ENCODE assay signal across 1 cellular context in the genomic region with DNA sequence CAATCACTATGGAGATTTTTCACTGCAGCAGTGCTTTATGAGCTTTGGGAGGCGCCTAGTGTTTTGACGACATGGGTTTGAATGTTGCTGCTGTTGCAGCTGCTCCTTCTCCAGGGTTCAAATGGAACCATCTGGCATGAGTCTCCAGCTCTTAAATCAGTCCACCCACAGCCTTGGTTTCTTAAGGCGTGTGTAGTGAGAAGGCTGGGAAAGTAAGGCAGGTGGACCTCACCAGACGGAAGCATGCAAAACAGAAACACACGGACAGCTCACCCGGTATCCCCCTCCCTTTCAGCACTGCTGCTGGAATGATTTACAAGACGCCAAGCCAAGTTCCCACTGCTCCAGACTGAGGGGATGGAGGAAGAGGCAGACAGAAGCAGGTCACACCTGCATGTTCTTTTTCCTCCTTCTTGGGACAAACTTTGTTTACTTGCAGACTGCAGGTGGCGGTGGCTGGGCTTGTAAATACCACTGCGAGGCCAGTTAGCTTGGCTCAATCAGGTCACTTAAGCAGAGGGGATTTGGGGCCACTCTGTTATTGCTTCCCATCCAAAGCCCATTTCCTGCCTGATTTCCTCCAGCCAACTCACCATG.
TF ChIP-seq lines count a peak whose summit lies in the region.

No MANE protein-coding gene starts in this region.

TF ChIP-seq in K562, 482 proteins besides CTCF, POLR2A, EP300 and RAD21:
- TF ChIP-seq RBM25 (IDR thresholded peaks at IDR 0.05; ENCODE audit: low read depth, low read length, severe bottlenecking) (no peak), MEIS2 (IDR thresholded peaks at IDR 0.05; ENCODE audit: partially characterized antibody) (peak; percentile 47)
